Comparison of ENCODE assay signal across 1 cellular context in genomic region chr18:35508746-35509338, GRCh38.
TF ChIP-seq lines count a peak whose summit lies in the region.

No MANE protein-coding gene starts in this region.

TF ChIP-seq in HepG2, 621 proteins besides CTCF, POLR2A, EP300 and RAD21 (continued from another document):
- TF ChIP-seq SAP130 (CRISPR knock-in tag; IDR thresholded peaks at IDR 0.05; ENCODE audit: low read depth) (no peak), CENPBD1 (CRISPR knock-in tag; IDR thresholded peaks at IDR 0.05; ENCODE audit: borderline replicate concordance, low read depth) (no peak), TBL1XR1 (IDR thresholded peaks at IDR 0.05; ENCODE audit: borderline replicate concordance, low read length, partially characterized antibody) (no peak), ARID5B (CRISPR knock-in tag; IDR thresholded peaks at IDR 0.05) (no peak), ZNF143 (CRISPR knock-in tag; IDR thresholded peaks at IDR 0.05) (no peak), ZFP1 (CRISPR knock-in tag; IDR thresholded peaks at IDR 0.05) (no peak), ZNF776 (CRISPR knock-in tag; IDR thresholded peaks at IDR 0.05) (no peak), GFI1 (CRISPR knock-in tag; IDR thresholded peaks at IDR 0.05; ENCODE audit: borderline replicate concordance) (no peak), BRD4 (CRISPR knock-in tag; IDR thresholded peaks at IDR 0.05) (no peak), BORCS8-MEF2B (CRISPR knock-in tag; IDR thresholded peaks at IDR 0.05) (no peak), IRX3 (CRISPR knock-in tag; IDR thresholded peaks at IDR 0.05; ENCODE audit: borderline replicate concordance, low read depth) (no peak), MED8 (CRISPR knock-in tag; IDR thresholded peaks at IDR 0.05; ENCODE audit: insufficient replicate concordance) (no peak), ZNF891 (CRISPR knock-in tag; IDR thresholded peaks at IDR 0.05) (no peak)
- TF ChIP-seq, protein P1, sequence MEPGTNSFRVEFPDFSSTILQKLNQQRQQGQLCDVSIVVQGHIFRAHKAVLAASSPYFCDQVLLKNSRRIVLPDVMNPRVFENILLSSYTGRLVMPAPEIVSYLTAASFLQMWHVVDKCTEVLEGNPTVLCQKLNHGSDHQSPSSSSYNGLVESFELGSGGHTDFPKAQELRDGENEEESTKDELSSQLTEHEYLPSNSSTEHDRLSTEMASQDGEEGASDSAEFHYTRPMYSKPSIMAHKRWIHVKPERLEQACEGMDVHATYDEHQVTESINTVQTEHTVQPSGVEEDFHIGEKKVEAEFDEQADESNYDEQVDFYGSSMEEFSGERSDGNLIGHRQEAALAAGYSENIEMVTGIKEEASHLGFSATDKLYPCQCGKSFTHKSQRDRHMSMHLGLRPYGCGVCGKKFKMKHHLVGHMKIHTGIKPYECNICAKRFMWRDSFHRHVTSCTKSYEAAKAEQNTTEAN (CRISPR knock-in tag; conservative IDR thresholded peaks at IDR 0.05), result no peak
- TF ChIP-seq, protein P2, sequence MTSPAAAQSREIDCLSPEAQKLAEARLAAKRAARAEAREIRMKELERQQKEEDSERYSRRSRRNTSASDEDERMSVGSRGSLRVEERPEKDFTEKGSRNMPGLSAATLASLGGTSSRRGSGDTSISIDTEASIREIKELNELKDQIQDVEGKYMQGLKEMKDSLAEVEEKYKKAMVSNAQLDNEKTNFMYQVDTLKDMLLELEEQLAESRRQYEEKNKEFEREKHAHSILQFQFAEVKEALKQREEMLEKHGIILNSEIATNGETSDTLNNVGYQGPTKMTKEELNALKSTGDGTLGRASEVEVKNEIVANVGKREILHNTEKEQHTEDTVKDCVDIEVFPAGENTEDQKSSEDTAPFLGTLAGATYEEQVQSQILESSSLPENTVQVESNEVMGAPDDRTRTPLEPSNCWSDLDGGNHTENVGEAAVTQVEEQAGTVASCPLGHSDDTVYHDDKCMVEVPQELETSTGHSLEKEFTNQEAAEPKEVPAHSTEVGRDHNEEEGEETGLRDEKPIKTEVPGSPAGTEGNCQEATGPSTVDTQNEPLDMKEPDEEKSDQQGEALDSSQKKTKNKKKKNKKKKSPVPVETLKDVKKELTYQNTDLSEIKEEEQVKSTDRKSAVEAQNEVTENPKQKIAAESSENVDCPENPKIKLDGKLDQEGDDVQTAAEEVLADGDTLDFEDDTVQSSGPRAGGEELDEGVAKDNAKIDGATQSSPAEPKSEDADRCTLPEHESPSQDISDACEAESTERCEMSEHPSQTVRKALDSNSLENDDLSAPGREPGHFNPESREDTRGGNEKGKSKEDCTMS (CRISPR knock-in tag; conservative IDR thresholded peaks at IDR 0.05), result no peak
TF ChIP-seq in HepG2: peak in this region for 0.
